Comparison of ENCODE assay signal across 9 cellular contexts in genomic region chr11:61007383-61007970, GRCh38. TPM values are rescaled to one million over a fixed set of nuclear protein-coding genes. Genes with fewer than 3 reads are reported as not detected.
A peak's percentile ranks its signal among the peaks of the same experiment; 100 is the strongest.
DNase-seq lines count a peak whose midpoint lies in the region; ATAC-seq and TF ChIP-seq lines count a peak whose summit lies in the region.
"Had no signal": no experiment of that assay in that cellular context is flagged by ENCODE, and none has a peak within 500 bp of the region (broad histone marks: within the 10 kb centered on the region; RNA-seq: fewer than 3 reads in every experiment).

No MANE protein-coding gene starts in this region.

- H3K36me3 ChIP-seq in lower lobe of right lung, result no peaks in the 10 kb centered on the region
- H3K36me3 ChIP-seq in tibial nerve, result no peaks in the 10 kb centered on the region
- no peaks in the 10 kb centered on the region for H3K36me3 ChIP-seq in Karpas-422 (ENCODE audit: insufficient read depth, low read length)

- no peaks in the 10 kb centered on the region for H3K79me2 ChIP-seq in Karpas-422 (ENCODE audit: low read length)

- TF ChIP-seq POLR2A in tibial nerve (IDR thresholded peaks at IDR 0.05), result no peak

- H3K9me2 ChIP-seq in Karpas-422 (replicated peaks; ENCODE audit: insufficient read depth, low read length), result no peaks in the 10 kb centered on the region

- H3K36me3 Mint-ChIP-seq in activated naive CD4-positive, alpha-beta T cell treated with anti-CD3 and anti-CD28 coated beads for 36 hours (ENCODE audit: low read depth), result peaks cover 74% of the 10 kb centered on the region

- ATAC-seq in lower lobe of right lung, result peak; percentile 57 to 63
- no peak for ATAC-seq in GM18517 (IDR thresholded peaks at IDR 0.05; ENCODE audit: unreplicated experiment)
- ATAC-seq in HG02588 (IDR thresholded peaks at IDR 0.05; ENCODE audit: unreplicated experiment), result no peak

- peaks cover 90% of the 10 kb centered on the region for H3K4me1 Mint-ChIP-seq in activated naive CD4-positive, alpha-beta T cell treated with anti-CD3 and anti-CD28 coated beads for 36 hours (ENCODE audit: low read depth)

- intact Hi-C loops in activated naive CD4-positive, alpha-beta T cell treated with anti-CD3 and anti-CD28 coated beads for 36 hours (cut with micrococcal nuclease), result no loop called here
- intact Hi-C loops in lower lobe of right lung (cut with DNase I), result no loop called here

- H2AFZ ChIP-seq in Karpas-422 (ENCODE audit: low read length), result no peak overlapping the region

- H3K4me3 ChIP-seq in astrocyte of the spinal cord (ENCODE audit: low read depth, low read length) (peak overlapping the region; percentile 10), lower lobe of right lung (peak overlapping the region; percentile 54), tibial nerve (peak overlapping the region; percentile 15 to 51 (median 35)), Karpas-422 (ENCODE audit: low read length) (no peak overlapping the region)

- H4K20me1 ChIP-seq in Karpas-422 (ENCODE audit: insufficient read depth, low read depth, low read length), result no peaks in the 10 kb centered on the region

- in situ Hi-C loops in astrocyte of the spinal cord (cut with HindIII; ENCODE audit: low sequenced_read_pairs), result no loop called here

- CTCF ChIA-PET in activated naive CD4-positive, alpha-beta T cell treated with anti-CD3 and anti-CD28 coated beads for 36 hours (lab: Charles Lee), result interaction anchor here (0.8 to 5.2 kb wide), 4 partner anchors 11 to 38 kb away, joined by 3 to 28 read pairs (median 5); partner anchors contain the start of gene CD6

- H3K9me3 Mint-ChIP-seq in activated naive CD4-positive, alpha-beta T cell treated with anti-CD3 and anti-CD28 coated beads for 36 hours, result no peaks in the 10 kb centered on the region

- H3K4me1 ChIP-seq in lower lobe of right lung (peaks cover 19% of the 10 kb centered on the region), tibial nerve (peaks cover 0 to 29% (median 13%) of the 10 kb centered on the region in 4 donors), Karpas-422 (ENCODE audit: low read length) (no peaks in the 10 kb centered on the region)

- WGBS in tibial nerve, 2 donors, result 6 to 11% methylated on average over 23 to 40 of the region's 52 CpGs

- TF ChIP-seq EP300 in tibial nerve (IDR thresholded peaks at IDR 0.05), result no peak

- no peak overlapping the region for H3K27ac ChIP-seq in lower lobe of right lung
- H3K27ac ChIP-seq in tibial nerve, result no peak overlapping the region
- no peak overlapping the region for H3K27ac ChIP-seq in Karpas-422 (ENCODE audit: low read length)

- peaks cover 24% of the 10 kb centered on the region for H3K27me3 ChIP-seq in lower lobe of right lung (ENCODE audit: low read depth)
- peaks cover 0 to 25% of the 10 kb centered on the region in 2 donors for H3K27me3 ChIP-seq in tibial nerve
- no peaks in the 10 kb centered on the region for H3K27me3 ChIP-seq in Karpas-422 (ENCODE audit: low read length)

- no peaks in the 10 kb centered on the region for H3K27me3 Mint-ChIP-seq in activated naive CD4-positive, alpha-beta T cell treated with anti-CD3 and anti-CD28 coated beads for 36 hours (ENCODE audit: low read depth)

- no peak overlapping the region for H3K9ac ChIP-seq in Karpas-422 (ENCODE audit: low read length)

- H3K9me3 ChIP-seq in lower lobe of right lung (no peaks in the 10 kb centered on the region), tibial nerve (no peaks in the 10 kb centered on the region), Karpas-422 (ENCODE audit: low read length) (no peaks in the 10 kb centered on the region)

- DNase-seq in activated naive CD4-positive, alpha-beta T cell treated with anti-CD3 and anti-CD28 coated beads for 36 hours, result no peak
- no peak for DNase-seq in activated naive CD4-positive, alpha-beta T cell (lab: John Stamatoyannopoulos, UW)
- DNase-seq in astrocyte of the spinal cord (ENCODE audit: low read depth, low spot score), result no peak
- no peak for DNase-seq in lower lobe of right lung
- no peak for DNase-seq in tibial nerve (ENCODE audit: low spot score in 2 of 2)
- no peak for DNase-seq in Karpas-422
- DNase-seq: stimulated activated CD8-positive, alpha-beta memory T cell treated with anti-CD3 and anti-CD28 coated beads, Interleukin-4, amount 100 ng/mL, for 48 hours had no signal

- peak overlapping the region; percentile 47 for H3K4me3 Mint-ChIP-seq in activated naive CD4-positive, alpha-beta T cell treated with anti-CD3 and anti-CD28 coated beads for 36 hours

- no peak overlapping the region for H3K4me2 ChIP-seq in Karpas-422 (ENCODE audit: low read depth, low read length, poor library complexity, severe bottlenecking)

- peak overlapping the region; percentile 84 for H3K27ac Mint-ChIP-seq in activated naive CD4-positive, alpha-beta T cell treated with anti-CD3 and anti-CD28 coated beads for 36 hours

- TF ChIP-seq CTCF in astrocyte of the spinal cord (IDR thresholded peaks at IDR 0.05; ENCODE audit: low read depth, low read length) (no peak), lower lobe of right lung (IDR thresholded peaks at IDR 0.05) (no peak), tibial nerve (IDR thresholded peaks at IDR 0.05) (no peak)

RNA-seq across cellular contexts. Expression of gene CD6, which starts 36.0 kb away (rescaled TPM):
- 100 to 1,000 TPM; 227 to 234 TPM for total RNA-seq in activated naive CD4-positive, alpha-beta T cell treated with anti-CD3 and anti-CD28 coated beads for 36 hours
- 6.1 TPM for total RNA-seq in lower lobe of right lung
- total RNA-seq in tibial nerve, result 1 to 10 TPM in 2 of 4 donors, under 1 TPM in 1, not detected in 1; 0.59 to 3.6 (median 2.7) TPM
- not detected in 2 replicates for total RNA-seq in Karpas-422 (2014; rRNA removed; shearing (Covaris generic); ENCODE audit: low replicate concordance)

RNA-seq across cellular contexts. Expression of gene SLC15A3, which starts 55.5 kb away (rescaled TPM):
- 1 to 10 TPM; 5.6 to 5.8 TPM for total RNA-seq in activated naive CD4-positive, alpha-beta T cell treated with anti-CD3 and anti-CD28 coated beads for 36 hours
- 199 TPM for total RNA-seq in lower lobe of right lung
- total RNA-seq in tibial nerve, result 10 to 100 TPM; 32.2 to 94.4 (median 64.8) TPM
- total RNA-seq in Karpas-422 (2014; rRNA removed; shearing (Covaris generic); ENCODE audit: low replicate concordance), result 49.5 and 64.7 TPM in 2 replicates

Comparison
In these comparisons a context has a peak if more than half of its experiments do, and no peak if none do; other contexts are left out.
1. ATAC-seq: peak in lower lobe of right lung (2 of 2); none in GM18517 (single experiment) and HG02588 (single experiment).
2. RNA of gene CD6, which starts 36.0 kb away (total RNA-seq): 227 to 234 TPM in activated naive CD4-positive, alpha-beta T cell treated with anti-CD3 and anti-CD28 coated beads for 36 hours; 6.1 TPM in lower lobe of right lung (single experiment), 0.59 to 3.6 TPM in tibial nerve and not detected in Karpas-422; every median in the first group is over 10 times any median in the second.